Comparison of ENCODE assay signal across 3 cellular contexts in the genomic region with DNA sequence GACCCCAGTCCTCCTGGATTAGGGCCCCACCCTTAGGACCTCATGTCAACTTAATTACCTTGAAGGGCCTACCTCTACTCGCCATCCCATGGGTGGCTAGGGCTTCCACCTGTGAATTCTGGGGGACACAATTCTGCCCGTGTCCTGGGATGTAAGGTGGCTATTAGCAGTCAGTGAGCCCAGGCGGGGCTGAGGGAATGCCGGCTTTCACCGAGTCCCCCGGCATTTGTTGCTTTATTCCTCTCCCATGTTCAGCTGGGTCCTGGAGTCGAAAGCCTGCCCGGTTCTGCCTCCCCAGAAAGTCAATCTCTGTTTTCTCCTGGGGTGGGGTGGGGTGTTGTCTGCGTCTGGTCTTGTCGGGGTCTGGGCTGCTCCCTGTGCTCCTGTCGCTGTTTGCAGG.
"Had no signal": no experiment of that assay in that cellular context is flagged by ENCODE, and none has a peak within 500 bp of the region (broad histone marks: within the 10 kb centered on the region; RNA-seq: fewer than 3 reads in every experiment).

No MANE protein-coding gene starts in this region.

- ATAC-seq: GM12878 had no signal

- DNase-seq: GDM1, GF-D8 had no signal

- H3K4me3 ChIP-seq: GM12878 had no signal
